1 cellular context compared by ENCODE assay signal in the genomic region with DNA sequence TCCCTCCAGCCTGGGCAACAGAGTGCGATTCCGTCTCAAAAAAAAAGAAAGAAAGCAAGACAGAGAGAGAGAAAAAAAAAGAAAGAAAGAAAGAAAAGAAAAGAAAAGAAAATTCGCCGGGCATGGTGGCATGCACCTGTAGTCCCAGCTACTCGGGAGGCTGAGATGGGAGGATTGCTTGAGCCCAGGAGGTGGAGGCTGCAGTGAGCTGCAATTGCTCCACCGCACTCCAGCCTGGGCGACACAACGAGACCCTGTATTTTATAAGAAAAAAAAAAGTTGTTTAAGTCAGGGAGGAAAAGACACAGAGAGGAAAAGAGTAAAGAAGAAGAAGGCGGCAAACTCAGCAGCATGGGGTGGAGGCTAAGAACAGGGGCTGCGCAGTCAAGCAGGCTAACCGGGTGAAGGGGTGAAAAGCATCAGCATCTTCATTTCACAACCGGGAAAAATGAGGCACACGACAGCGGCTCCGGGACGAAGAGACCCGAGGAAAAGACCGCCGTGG.
TF ChIP-seq lines count a peak whose summit lies in the region.

No MANE protein-coding gene starts in this region.

TF ChIP-seq in HCT116, 20 proteins besides CTCF, POLR2A, EP300 and RAD21 (continued from another document):
- no peak for TF ChIP-seq FOSL1 (IDR thresholded peaks at IDR 0.05; ENCODE audit: low read depth)
- TF ChIP-seq, protein P1, sequence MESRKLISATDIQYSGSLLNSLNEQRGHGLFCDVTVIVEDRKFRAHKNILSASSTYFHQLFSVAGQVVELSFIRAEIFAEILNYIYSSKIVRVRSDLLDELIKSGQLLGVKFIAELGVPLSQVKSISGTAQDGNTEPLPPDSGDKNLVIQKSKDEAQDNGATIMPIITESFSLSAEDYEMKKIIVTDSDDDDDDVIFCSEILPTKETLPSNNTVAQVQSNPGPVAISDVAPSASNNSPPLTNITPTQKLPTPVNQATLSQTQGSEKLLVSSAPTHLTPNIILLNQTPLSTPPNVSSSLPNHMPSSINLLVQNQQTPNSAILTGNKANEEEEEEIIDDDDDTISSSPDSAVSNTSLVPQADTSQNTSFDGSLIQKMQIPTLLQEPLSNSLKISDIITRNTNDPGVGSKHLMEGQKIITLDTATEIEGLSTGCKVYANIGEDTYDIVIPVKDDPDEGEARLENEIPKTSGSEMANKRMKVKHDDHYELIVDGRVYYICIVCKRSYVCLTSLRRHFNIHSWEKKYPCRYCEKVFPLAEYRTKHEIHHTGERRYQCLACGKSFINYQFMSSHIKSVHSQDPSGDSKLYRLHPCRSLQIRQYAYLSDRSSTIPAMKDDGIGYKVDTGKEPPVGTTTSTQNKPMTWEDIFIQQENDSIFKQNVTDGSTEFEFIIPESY (IDR thresholded peaks at IDR 0.05; ENCODE audit: extremely low read depth, insufficient replicate concordance, low read length), result no peak
- no peak for TF ChIP-seq ZFX (IDR thresholded peaks at IDR 0.05)
- TF ChIP-seq, protein P2, sequence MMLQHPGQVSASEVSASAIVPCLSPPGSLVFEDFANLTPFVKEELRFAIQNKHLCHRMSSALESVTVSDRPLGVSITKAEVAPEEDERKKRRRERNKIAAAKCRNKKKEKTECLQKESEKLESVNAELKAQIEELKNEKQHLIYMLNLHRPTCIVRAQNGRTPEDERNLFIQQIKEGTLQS (IDR thresholded peaks at IDR 0.05), result no peak
- TF ChIP-seq TCF7L2 (IDR thresholded peaks at IDR 0.05; ENCODE audit: borderline replicate concordance, extremely low read depth, insufficient read depth, insufficient read length), result no peak
- TF ChIP-seq EZH2phosphoT487 (IDR thresholded peaks at IDR 0.05; ENCODE audit: borderline replicate concordance), result no peak
